In the genomic region with DNA sequence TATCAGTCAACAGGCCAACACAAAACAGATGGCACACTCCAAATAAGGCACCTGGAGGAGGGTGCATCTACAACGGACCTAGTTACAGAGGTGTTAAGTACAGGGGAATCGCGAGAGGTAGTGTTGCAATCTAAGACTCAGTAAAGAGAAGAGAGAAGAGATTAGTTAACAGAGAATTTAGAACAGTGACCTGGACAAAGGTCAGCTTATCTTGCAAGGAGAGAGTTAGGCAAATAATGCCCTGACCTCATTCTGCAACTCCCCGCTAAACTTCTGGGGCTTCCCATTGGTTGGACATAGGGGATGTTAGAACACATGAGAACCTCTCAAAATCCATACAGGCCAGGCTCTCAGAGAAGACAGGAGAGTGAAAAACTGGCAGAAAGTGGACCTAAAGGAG, we compare ENCODE assay signal across 2 cellular contexts.
TF ChIP-seq lines count a peak whose summit lies in the region.

No MANE protein-coding gene starts in this region.

TF ChIP-seq in HepG2, 621 proteins besides CTCF, POLR2A, EP300 and RAD21 (continued from another document):
- TF ChIP-seq, protein P1, sequence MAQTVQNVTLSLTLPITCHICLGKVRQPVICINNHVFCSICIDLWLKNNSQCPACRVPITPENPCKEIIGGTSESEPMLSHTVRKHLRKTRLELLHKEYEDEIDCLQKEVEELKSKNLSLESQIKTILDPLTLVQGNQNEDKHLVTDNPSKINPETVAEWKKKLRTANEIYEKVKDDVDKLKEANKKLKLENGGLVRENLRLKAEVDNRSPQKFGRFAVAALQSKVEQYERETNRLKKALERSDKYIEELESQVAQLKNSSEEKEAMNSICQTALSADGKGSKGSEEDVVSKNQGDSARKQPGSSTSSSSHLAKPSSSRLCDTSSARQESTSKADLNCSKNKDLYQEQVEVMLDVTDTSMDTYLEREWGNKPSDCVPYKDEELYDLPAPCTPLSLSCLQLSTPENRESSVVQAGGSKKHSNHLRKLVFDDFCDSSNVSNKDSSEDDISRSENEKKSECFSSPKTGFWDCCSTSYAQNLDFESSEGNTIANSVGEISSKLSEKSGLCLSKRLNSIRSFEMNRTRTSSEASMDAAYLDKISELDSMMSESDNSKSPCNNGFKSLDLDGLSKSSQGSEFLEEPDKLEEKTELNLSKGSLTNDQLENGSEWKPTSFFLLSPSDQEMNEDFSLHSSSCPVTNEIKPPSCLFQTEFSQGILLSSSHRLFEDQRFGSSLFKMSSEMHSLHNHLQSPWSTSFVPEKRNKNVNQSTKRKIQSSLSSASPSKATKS (CRISPR knock-in tag; IDR thresholded peaks at IDR 0.05): no peak
- TF ChIP-seq GZF1 (CRISPR knock-in tag; IDR thresholded peaks at IDR 0.05): no peak
- TF ChIP-seq, protein P2, sequence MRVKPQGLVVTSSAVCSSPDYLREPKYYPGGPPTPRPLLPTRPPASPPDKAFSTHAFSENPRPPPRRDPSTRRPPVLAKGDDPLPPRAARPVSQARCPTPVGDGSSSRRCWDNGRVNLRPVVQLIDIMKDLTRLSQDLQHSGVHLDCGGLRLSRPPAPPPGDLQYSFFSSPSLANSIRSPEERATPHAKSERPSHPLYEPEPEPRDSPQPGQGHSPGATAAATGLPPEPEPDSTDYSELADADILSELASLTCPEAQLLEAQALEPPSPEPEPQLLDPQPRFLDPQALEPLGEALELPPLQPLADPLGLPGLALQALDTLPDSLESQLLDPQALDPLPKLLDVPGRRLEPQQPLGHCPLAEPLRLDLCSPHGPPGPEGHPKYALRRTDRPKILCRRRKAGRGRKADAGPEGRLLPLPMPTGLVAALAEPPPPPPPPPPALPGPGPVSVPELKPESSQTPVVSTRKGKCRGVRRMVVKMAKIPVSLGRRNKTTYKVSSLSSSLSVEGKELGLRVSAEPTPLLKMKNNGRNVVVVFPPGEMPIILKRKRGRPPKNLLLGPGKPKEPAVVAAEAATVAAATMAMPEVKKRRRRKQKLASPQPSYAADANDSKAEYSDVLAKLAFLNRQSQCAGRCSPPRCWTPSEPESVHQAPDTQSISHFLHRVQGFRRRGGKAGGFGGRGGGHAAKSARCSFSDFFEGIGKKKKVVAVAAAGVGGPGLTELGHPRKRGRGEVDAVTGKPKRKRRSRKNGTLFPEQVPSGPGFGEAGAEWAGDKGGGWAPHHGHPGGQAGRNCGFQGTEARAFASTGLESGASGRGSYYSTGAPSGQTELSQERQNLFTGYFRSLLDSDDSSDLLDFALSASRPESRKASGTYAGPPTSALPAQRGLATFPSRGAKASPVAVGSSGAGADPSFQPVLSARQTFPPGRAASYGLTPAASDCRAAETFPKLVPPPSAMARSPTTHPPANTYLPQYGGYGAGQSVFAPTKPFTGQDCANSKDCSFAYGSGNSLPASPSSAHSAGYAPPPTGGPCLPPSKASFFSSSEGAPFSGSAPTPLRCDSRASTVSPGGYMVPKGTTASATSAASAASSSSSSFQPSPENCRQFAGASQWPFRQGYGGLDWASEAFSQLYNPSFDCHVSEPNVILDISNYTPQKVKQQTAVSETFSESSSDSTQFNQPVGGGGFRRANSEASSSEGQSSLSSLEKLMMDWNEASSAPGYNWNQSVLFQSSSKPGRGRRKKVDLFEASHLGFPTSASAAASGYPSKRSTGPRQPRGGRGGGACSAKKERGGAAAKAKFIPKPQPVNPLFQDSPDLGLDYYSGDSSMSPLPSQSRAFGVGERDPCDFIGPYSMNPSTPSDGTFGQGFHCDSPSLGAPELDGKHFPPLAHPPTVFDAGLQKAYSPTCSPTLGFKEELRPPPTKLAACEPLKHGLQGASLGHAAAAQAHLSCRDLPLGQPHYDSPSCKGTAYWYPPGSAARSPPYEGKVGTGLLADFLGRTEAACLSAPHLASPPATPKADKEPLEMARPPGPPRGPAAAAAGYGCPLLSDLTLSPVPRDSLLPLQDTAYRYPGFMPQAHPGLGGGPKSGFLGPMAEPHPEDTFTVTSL (CRISPR knock-in tag; IDR thresholded peaks at IDR 0.05; ENCODE audit: borderline replicate concordance): no peak
- TF ChIP-seq, protein P3, sequence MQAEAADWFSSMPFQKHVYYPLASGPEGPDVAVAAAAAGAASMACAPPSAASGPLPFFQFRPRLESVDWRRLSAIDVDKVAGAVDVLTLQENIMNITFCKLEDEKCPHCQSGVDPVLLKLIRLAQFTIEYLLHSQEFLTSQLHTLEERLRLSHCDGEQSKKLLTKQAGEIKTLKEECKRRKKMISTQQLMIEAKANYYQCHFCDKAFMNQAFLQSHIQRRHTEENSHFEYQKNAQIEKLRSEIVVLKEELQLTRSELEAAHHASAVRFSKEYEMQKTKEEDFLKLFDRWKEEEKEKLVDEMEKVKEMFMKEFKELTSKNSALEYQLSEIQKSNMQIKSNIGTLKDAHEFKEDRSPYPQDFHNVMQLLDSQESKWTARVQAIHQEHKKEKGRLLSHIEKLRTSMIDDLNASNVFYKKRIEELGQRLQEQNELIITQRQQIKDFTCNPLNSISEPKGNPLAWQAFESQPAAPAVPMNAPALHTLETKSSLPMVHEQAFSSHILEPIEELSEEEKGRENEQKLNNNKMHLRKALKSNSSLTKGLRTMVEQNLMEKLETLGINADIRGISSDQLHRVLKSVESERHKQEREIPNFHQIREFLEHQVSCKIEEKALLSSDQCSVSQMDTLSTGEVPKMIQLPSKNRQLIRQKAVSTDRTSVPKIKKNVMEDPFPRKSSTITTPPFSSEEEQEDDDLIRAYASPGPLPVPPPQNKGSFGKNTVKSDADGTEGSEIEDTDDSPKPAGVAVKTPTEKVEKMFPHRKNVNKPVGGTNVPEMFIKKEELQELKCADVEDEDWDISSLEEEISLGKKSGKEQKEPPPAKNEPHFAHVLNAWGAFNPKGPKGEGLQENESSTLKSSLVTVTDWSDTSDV (CRISPR knock-in tag; IDR thresholded peaks at IDR 0.05): no peak

TF ChIP-seq in K562, 482 proteins besides CTCF, POLR2A, EP300 and RAD21 (continued from another document):
- TF ChIP-seq, protein P4, sequence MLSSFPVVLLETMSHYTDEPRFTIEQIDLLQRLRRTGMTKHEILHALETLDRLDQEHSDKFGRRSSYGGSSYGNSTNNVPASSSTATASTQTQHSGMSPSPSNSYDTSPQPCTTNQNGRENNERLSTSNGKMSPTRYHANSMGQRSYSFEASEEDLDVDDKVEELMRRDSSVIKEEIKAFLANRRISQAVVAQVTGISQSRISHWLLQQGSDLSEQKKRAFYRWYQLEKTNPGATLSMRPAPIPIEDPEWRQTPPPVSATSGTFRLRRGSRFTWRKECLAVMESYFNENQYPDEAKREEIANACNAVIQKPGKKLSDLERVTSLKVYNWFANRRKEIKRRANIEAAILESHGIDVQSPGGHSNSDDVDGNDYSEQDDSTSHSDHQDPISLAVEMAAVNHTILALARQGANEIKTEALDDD (IDR thresholded peaks at IDR 0.05): no peak
- TF ChIP-seq ZC3H8 (IDR thresholded peaks at IDR 0.05): no peak
- no peak for TF ChIP-seq PPARD (CRISPR knock-in tag; IDR thresholded peaks at IDR 0.05)
- no peak for TF ChIP-seq MTA2 (IDR thresholded peaks at IDR 0.05; ENCODE audit: low read depth)
- TF ChIP-seq HDAC6 (IDR thresholded peaks at IDR 0.05; ENCODE audit: low read depth, low read length): no peak
- no peak for TF ChIP-seq NCOA1 (IDR thresholded peaks at IDR 0.05; ENCODE audit: low read depth)
TF ChIP-seq in K562: peak in this region for 0.
